In genomic region chr15:90063733-90064247, GRCh38 we compare ENCODE assay signal across 9 cellular contexts. TPM values are rescaled to one million over a fixed set of nuclear protein-coding genes. Genes with fewer than 3 reads are reported as not detected.
DNase-seq lines count a peak whose midpoint lies in the region; ATAC-seq, FAIRE-seq and TF ChIP-seq lines count a peak whose summit lies in the region.
"Had no signal": no experiment of that assay in that cellular context is flagged by ENCODE, and none has a peak within 500 bp of the region (broad histone marks: within the 10 kb centered on the region; RNA-seq: fewer than 3 reads in every experiment).

No MANE protein-coding gene starts in this region.

- H3K9me3 ChIP-seq in RWPE2 (ENCODE audit: severe bottlenecking): no peaks in the 10 kb centered on the region

- no peak for ATAC-seq in RWPE2 (ENCODE audit: low read depth)
- peak; percentile 35 for ATAC-seq in Right ventricle myocardium inferior
- no peak for ATAC-seq in HG03097 (IDR thresholded peaks at IDR 0.05; ENCODE audit: low FRiP score, unreplicated experiment)

- TF ChIP-seq CTCF in GM12865 (IDR thresholded peaks at IDR 0.05; ENCODE audit: insufficient read depth, low read depth, low read length, missing control alignments): no peak
- no peak for TF ChIP-seq CTCF in RWPE2 (IDR thresholded peaks at IDR 0.05; ENCODE audit: poor library complexity, severe bottlenecking)

- peak; percentile 41 for DNase-seq in GM12865 (ENCODE audit: low read depth)
- no peak for DNase-seq in RWPE2 (ENCODE audit: low spot score)
- peak; percentile 86 for DNase-seq in Right ventricle myocardium inferior (ENCODE audit: missing footprints)
- peak; percentile 82 for DNase-seq in posterior vena cava (ENCODE audit: low spot score)
- DNase-seq in DMS79 (lab: John Stamatoyannopoulos, UW): no peak
- DNase-seq in urothelium cell line (ENCODE audit: low spot score): no peak
- DNase-seq in NAMALWA (ENCODE audit: low spot score): no peak
- DNase-seq: NCI-H187 had no signal

- H3K27ac ChIP-seq in RWPE2 (ENCODE audit: poor library complexity, severe bottlenecking): peak overlapping the region; percentile 69

- H3K4me3 ChIP-seq in GM12865 (ENCODE audit: low read depth, low read length): no peak overlapping the region
- no peak overlapping the region for H3K4me3 ChIP-seq in RWPE2 (ENCODE audit: severe bottlenecking)

- no peak for FAIRE-seq in urothelium cell line (lab: Jason Lieb, UNC)

- H3K36me3 ChIP-seq in RWPE2 (ENCODE audit: low read depth): peaks cover 9% of the 10 kb centered on the region

- no peaks in the 10 kb centered on the region for H3K27me3 ChIP-seq in RWPE2 (ENCODE audit: insufficient read depth, poor library complexity, severe bottlenecking)

- peaks cover 32% of the 10 kb centered on the region for H3K4me1 ChIP-seq in RWPE2 (ENCODE audit: insufficient read depth, poor library complexity, severe bottlenecking)

- intact Hi-C loops in Right ventricle myocardium inferior (cut with DNase I) (no loop called here), posterior vena cava (cut with DNase I) (loop anchor here in 1 of 2 donors (10.0 kb wide), 1 partner anchor 59 kb away; the partner anchor contains the start of gene ZNF710)

RNA-seq across cellular contexts. Expression of gene IDH2, which starts 38.5 kb away (rescaled TPM):
- total RNA-seq in Right ventricle myocardium inferior (1,173 TPM), posterior vena cava (100 to 1,000 TPM in 1 of 2 donors, 10 to 100 TPM in 1; 68.7 to 103 TPM)

Comparison
In these comparisons a context has a peak if more than half of its experiments do, and no peak if none do; other contexts are left out.
1. DNase-seq: peak in GM12865 (single experiment), Right ventricle myocardium inferior (single experiment) and posterior vena cava (single experiment); none in RWPE2 (single experiment), DMS79 (single experiment), urothelium cell line (single experiment) and NAMALWA (single experiment).
2. RNA of gene IDH2, which starts 38.5 kb away (total RNA-seq): 1,173 TPM in Right ventricle myocardium inferior (single experiment); 68.7 to 103 TPM in posterior vena cava; every median in the first group is over 10 times any median in the second.